ENCODE assay signal across 24 cellular contexts in the genomic region with DNA sequence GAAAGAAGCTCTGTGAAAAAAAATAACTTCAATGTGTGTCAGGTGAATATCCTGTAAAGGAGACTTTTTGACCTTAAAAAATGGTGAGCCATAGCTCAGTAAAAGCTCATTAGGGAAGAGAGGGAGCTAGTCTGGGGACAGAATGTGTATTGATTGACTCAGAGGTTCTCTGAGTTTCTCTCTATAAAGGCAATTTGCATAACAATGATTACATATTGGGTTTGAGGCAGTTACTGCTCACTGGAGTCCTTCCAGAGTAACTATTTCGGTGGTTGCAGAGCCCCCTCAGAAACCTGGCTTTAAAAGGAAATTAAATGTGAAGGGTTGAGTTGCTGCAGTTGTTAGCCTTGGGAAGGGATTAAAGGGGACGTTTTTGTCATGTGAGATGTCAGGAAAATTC.
"Had no signal": no experiment of that assay in that cellular context is flagged by ENCODE, and none has a peak within 500 bp of the region (broad histone marks: within the 10 kb centered on the region; RNA-seq: fewer than 3 reads in every experiment).

No MANE protein-coding gene starts in this region.

- H3K9me3 ChIP-seq: adrenal gland, ascending aorta, colonic mucosa, pancreas, psoas muscle, right atrium auricular region, thoracic aorta, upper lobe of left lung had no signal

- H3K4me3 ChIP-seq: adrenal gland, ascending aorta, breast epithelium, colonic mucosa, dorsolateral prefrontal cortex, left ventricle myocardium inferior, pancreas, psoas muscle, right atrium auricular region, spleen, thoracic aorta, upper lobe of left lung had no signal

- H3K4me1 ChIP-seq: adrenal gland, breast epithelium, colonic mucosa, pancreas, psoas muscle, right atrium auricular region, spleen, upper lobe of left lung had no signal

- H3K27ac Mint-ChIP-seq: activated naive CD8-positive, alpha-beta T cell; activated T-cell treated with anti-CD3 and anti-CD28 coated beads, Interleukin-2, amount 50 U/mL, for 24 hours; activated T-helper 2 cell treated with anti-CD3 and anti-CD28 coated beads, Interferon-gamma antibody, Interleukin-2, Interleukin-4, amounts not matched to agents 10 μg/mL and 5 μg/mL and 100 μg/mL, durations not matched to agents 14 hours and 24 hours and 36 hours; mesothelial cell of epicardium; naive thymus-derived CD8-positive, alpha-beta T cell; T-cell; T-helper 2 cell treated with Interferon-gamma antibody and Interleukin-4, amounts not matched to agents 5 μg/mL and 100 μg/mL, for 36 hours had no signal

- DNase-seq: activated naive CD4-positive, alpha-beta T cell; activated T-cell treated with anti-CD3 and anti-CD28 coated beads, Interleukin-2, amount 50 U/mL, for 24 hours; adrenal gland; colonic mucosa; dorsolateral prefrontal cortex; left ventricle myocardium inferior; naive thymus-derived CD8-positive, alpha-beta T cell; pancreas; psoas muscle; spleen; stimulated activated CD4-positive, alpha-beta T cell treated with anti-CD3 and anti-CD28 coated beads, Interleukin-4, amount 100 ng/mL, for 1 hour; stimulated activated naive CD4-positive, alpha-beta T cell; T-cell; upper lobe of left lung; WERI-Rb-1 had no signal

- FAIRE-seq: pancreas had no signal

- H3K27ac ChIP-seq: adrenal gland, ascending aorta, breast epithelium, colonic mucosa, left ventricle myocardium inferior, pancreas, psoas muscle, right atrium auricular region, spleen, thoracic aorta, upper lobe of left lung, WERI-Rb-1 had no signal

- H3K27me3 ChIP-seq: adrenal gland, ascending aorta, breast epithelium, colonic mucosa, dorsolateral prefrontal cortex, pancreas, right atrium auricular region, spleen, upper lobe of left lung had no signal

- H3K4me1 Mint-ChIP-seq: central memory CD8-positive, alpha-beta T cell; naive thymus-derived CD8-positive, alpha-beta T cell; T-cell had no signal

- H3K36me3 ChIP-seq: adrenal gland, ascending aorta, breast epithelium, colonic mucosa, left ventricle myocardium inferior, pancreas, right atrium auricular region, spleen, thoracic aorta, upper lobe of left lung, WERI-Rb-1 had no signal

- H3K4me3 Mint-ChIP-seq: activated naive CD8-positive, alpha-beta T cell; activated T-cell treated with anti-CD3 and anti-CD28 coated beads, Interleukin-2, amount 50 U/mL, for 24 hours; central memory CD8-positive, alpha-beta T cell; mesothelial cell of epicardium; naive thymus-derived CD8-positive, alpha-beta T cell; T-cell; T-helper 2 cell treated with Interferon-gamma antibody and Interleukin-4, amounts not matched to agents 5 μg/mL and 100 μg/mL, for 36 hours had no signal

- H3K27me3 Mint-ChIP-seq: activated naive CD8-positive, alpha-beta T cell; activated T-cell treated with anti-CD3 and anti-CD28 coated beads, Interleukin-2, amount 50 U/mL, for 24 hours; central memory CD8-positive, alpha-beta T cell; T-cell had no signal

- H3K36me3 Mint-ChIP-seq: activated naive CD8-positive, alpha-beta T cell; T-cell had no signal
